13 cellular contexts compared by ENCODE assay signal in genomic region chr1:110114784-110115183, GRCh38.
DNase-seq lines count a peak whose midpoint lies in the region.
"Had no signal": no experiment of that assay in that cellular context is flagged by ENCODE, and none has a peak within 500 bp of the region (broad histone marks: within the 10 kb centered on the region; RNA-seq: fewer than 3 reads in every experiment).

No MANE protein-coding gene starts in this region.

- DNase-seq in COLO829 (ENCODE audit: low spot score) (peak; percentile 51), NCI-H1092 treated with DMSO at 0.1 percent for 48 hours (lab: John Stamatoyannopoulos, UW) (peak; percentile 55), NCI-H748 (lab: John Stamatoyannopoulos, UW; ENCODE audit: unreplicated experiment) (peak; percentile 89), medulla oblongata (ENCODE audit: extremely low spot score) (peak; percentile 30), DMS53 treated with DMSO at 0.1 percent for 48 hours (lab: John Stamatoyannopoulos, UW; ENCODE audit: unreplicated experiment) (no peak), Kasumi-1 (lab: John Stamatoyannopoulos, UW) (no peak), T-helper 1 cell (no peak)
- DNase-seq: DMS53, IMR-90, NCI-H1436 treated with DMSO at 0.1 percent for 48 hours, NCI-H2171 treated with DMSO at 0.1 percent for 48 hours, NCI-H526, T-helper 9 cell had no signal

Comparison
In these comparisons a context has a peak if more than half of its experiments do, and no peak if none do; other contexts are left out.
1. DNase-seq: peak in COLO829 (single experiment), NCI-H1092 treated with DMSO at 0.1 percent for 48 hours (single experiment), NCI-H748 (single experiment) and medulla oblongata (single experiment); none in DMS53 treated with DMSO at 0.1 percent for 48 hours (single experiment), Kasumi-1 (0 of 2) and T-helper 1 cell (0 of 5).